Comparison of ENCODE assay signal across 10 cellular contexts in genomic region chr1:150267896-150268295, GRCh38. TPM values are rescaled to one million over a fixed set of nuclear protein-coding genes. Genes with fewer than 3 reads are reported as not detected.
DNase-seq lines count a peak whose midpoint lies in the region; ATAC-seq, FAIRE-seq and TF ChIP-seq lines count a peak whose summit lies in the region.
"Had no signal": no experiment of that assay in that cellular context is flagged by ENCODE, and none has a peak within 500 bp of the region (broad histone marks: within the 10 kb centered on the region; RNA-seq: fewer than 3 reads in every experiment).

No MANE protein-coding gene starts in this region.

- no peak overlapping the region for H2AFZ ChIP-seq in K562 (ENCODE audit: low read depth, low read length)

- H3K9ac ChIP-seq in K562 (ENCODE audit: insufficient read depth in 1 of 2, low read depth in 2 of 2, low read length in 2 of 2), result peak overlapping the region; percentile 80 to 96

- peak overlapping the region; percentile 97 for H3K4me2 ChIP-seq in K562 (ENCODE audit: insufficient read depth, low read length)

- WGBS in K562 (ENCODE audit: insufficient coverage, low coverage, missing lambda C conversion rate), result 6% methylated on average over 6 of the region's 6 CpGs
- WGBS in lower leg skin, 2 donors, result 31 to 39% methylated on average over 6 of the region's 6 CpGs

- peak overlapping the region; percentile 86 for H3K27ac ChIP-seq in K562 (ENCODE audit: extremely low read depth, low read depth, low read length)
- H3K27ac ChIP-seq in tibial artery, result peak overlapping the region; percentile 89 to 97

- TF ChIP-seq RAD21 in K562 (CRISPR knock-in tag; conservative IDR thresholded peaks at IDR 0.05 in 1 of 2, IDR thresholded peaks at IDR 0.05 in 1 of 2), result no peak

- intact Hi-C loops in K562 (cut with micrococcal nuclease), result loop anchor here (5.0 kb wide), 1 partner anchor 94 kb away; the partner anchor contains the start of gene RPRD2
- intact Hi-C loops in lower leg skin (cut with DNase I; ENCODE audit: low total_unique reads), result no loop called here
- intact Hi-C loops in tibial artery (cut with DNase I; ENCODE audit: low total_unique reads), result no loop called here

- BruUV-seq in K562 (replicated peaks; lab: Mats Ljungman, UMichigan), result no TSS peak

- no peaks in the 10 kb centered on the region for H4K20me1 ChIP-seq in K562 (replicated peaks; ENCODE audit: control insufficient read depth, insufficient read depth, low read length)

- POLR2A ChIA-PET in K562 (lab: Yijun Ruan, JAX), result no interaction called here

- H3K4me1 Mint-ChIP-seq in activated T-cell treated with anti-CD3 and anti-CD28 coated beads, Interleukin-2, amount 50 U/mL, for 72 hours (ENCODE audit: low read depth), result peaks cover 30% of the 10 kb centered on the region

- peaks cover 5 to 15% of the 10 kb centered on the region in 2 donors for H3K36me3 Mint-ChIP-seq in activated T-cell treated with anti-CD3 and anti-CD28 coated beads, Interleukin-2, amount 50 U/mL, for 72 hours (ENCODE audit: insufficient read depth in 2 of 2)

- CTCF ChIA-PET in K562 (lab: Yijun Ruan, JAX; ENCODE audit: low intra/inter-chr PET ratio), result no interaction called here

- peak overlapping the region; percentile 98 to 99 for H3K4me3 Mint-ChIP-seq in activated T-cell treated with anti-CD3 and anti-CD28 coated beads, Interleukin-2, amount 50 U/mL, for 72 hours

- no peak for TF ChIP-seq CTCF in K562 (IDR thresholded peaks at IDR 0.05 in 2 of 3, conservative IDR thresholded peaks at IDR 0.05 in 1 of 3; ENCODE audit: insufficient read depth in 2 of 3, low read depth in 1 of 3, low read length in 3 of 3)
- TF ChIP-seq CTCF in lower leg skin (IDR thresholded peaks at IDR 0.05), result no peak
- TF ChIP-seq CTCF in tibial artery (IDR thresholded peaks at IDR 0.05), result no peak

- H3K27me3 Mint-ChIP-seq in activated T-cell treated with anti-CD3 and anti-CD28 coated beads, Interleukin-2, amount 50 U/mL, for 72 hours (ENCODE audit: low read depth), result no peaks in the 10 kb centered on the region

- peaks cover 33% of the 10 kb centered on the region for H3K36me3 ChIP-seq in K562 (ENCODE audit: control insufficient read depth, insufficient read depth, low read length)
- peaks cover 21 to 36% (median 26%) of the 10 kb centered on the region in 3 donors for H3K36me3 ChIP-seq in tibial artery

- H3K9me3 Mint-ChIP-seq in activated T-cell treated with anti-CD3 and anti-CD28 coated beads, Interleukin-2, amount 50 U/mL, for 72 hours, result no peaks in the 10 kb centered on the region

- H3K27ac Mint-ChIP-seq in activated T-cell treated with anti-CD3 and anti-CD28 coated beads, Interleukin-2, amount 50 U/mL, for 72 hours, result peak overlapping the region; percentile 94

- H3K4me3 ChIP-seq in K562, result peak overlapping the region; percentile 92
- peak overlapping the region; percentile 99 for H3K4me3 ChIP-seq in lower leg skin (ENCODE audit: low read depth, poor library complexity, severe bottlenecking)
- H3K4me3 ChIP-seq in tibial artery, result peak overlapping the region; percentile 78 to 98

- ATAC-seq in activated T-cell treated with anti-CD3 and anti-CD28 coated beads, Interleukin-2, amount 50 U/mL, for 72 hours (replicated peaks in 1 of 2), result no peak
- ATAC-seq in K562, result no peak

- DNase-seq in activated T-cell treated with anti-CD3 and anti-CD28 coated beads, Interleukin-2, amount 50 U/mL, for 72 hours, result no peak
- DNase-seq in activated T-cell treated with anti-CD3 and anti-CD28 coated beads for 4 hours, result no peak
- DNase-seq in K562 (ENCODE audit: extremely low read depth in 1 of 4, low spot score in 3 of 4), result no peak
- DNase-seq in lower leg skin (ENCODE audit: low spot score in 2 of 2), result no peak
- DNase-seq in tibial artery, result peak in 1 of 2 donors; percentile 56
- DNase-seq in amniotic stem cell (lab: John Stamatoyannopoulos, UW), result no peak
- DNase-seq in activated CD4-positive, alpha-beta T cell treated with anti-CD3 and anti-CD28 coated beads for 4 hours, result no peak
- no peak for DNase-seq in AML-193 (lab: John Stamatoyannopoulos, UW)

- H3K4me1 ChIP-seq in K562 (replicated peaks in 1 of 2; ENCODE audit: control insufficient read depth in 2 of 2, insufficient read depth in 2 of 2, low read length in 2 of 2) (peaks cover 13 to 22% of the 10 kb centered on the region in 2 experiments), tibial artery (peaks cover 0 to 33% (median 25%) of the 10 kb centered on the region in 4 donors)

- peaks cover 21% of the 10 kb centered on the region for H3K79me2 ChIP-seq in K562 (ENCODE audit: control insufficient read depth, insufficient read depth, low read length)

- TF ChIP-seq POLR2A in K562 (conservative IDR thresholded peaks at IDR 0.05) (no peak), lower leg skin (IDR thresholded peaks at IDR 0.05) (no peak)

- no peaks in the 10 kb centered on the region for H3K9me1 ChIP-seq in K562 (ENCODE audit: control insufficient read depth, insufficient read depth, low read length)

- in situ Hi-C loops in K562 (cut with MboI), result no loop called here

- H3K9me3 ChIP-seq in K562 (replicated peaks; ENCODE audit: control insufficient read depth, insufficient read depth, low read depth, low read length) (no peaks in the 10 kb centered on the region), tibial artery (no peaks in the 10 kb centered on the region)

- TF ChIP-seq EP300 in K562 (IDR thresholded peaks at IDR 0.05; ENCODE audit: low read length), result no peak

- no peaks in the 10 kb centered on the region for H3K27me3 ChIP-seq in K562 (ENCODE audit: control insufficient read depth in 2 of 2, insufficient read depth in 2 of 2, low read length in 2 of 2)
- H3K27me3 ChIP-seq in tibial artery, result no peaks in the 10 kb centered on the region

- no peak for FAIRE-seq in K562 (lab: Jason Lieb, UNC)

RNA-seq across cellular contexts. Expression of gene APH1A, which starts 0.9 kb away (rescaled TPM):
- total RNA-seq in activated T-cell treated with anti-CD3 and anti-CD28 coated beads, Interleukin-2, amount 50 U/mL, for 72 hours, result 100 to 1,000 TPM; 128 to 129 TPM
- total RNA-seq in K562 (2011; cell fraction: chromatin; rRNA removed; ENCODE audit: low replicate concordance), result 115 and 218 TPM in 2 replicates
- 215 and 226 TPM in 2 replicates for total RNA-seq in K562 (2011; cell fraction: nucleolus; rRNA removed)
- 182 and 231 TPM in 2 replicates for total RNA-seq in K562 (2011; cell fraction: nucleoplasm; rRNA removed)
- total RNA-seq in K562 (2014; rRNA removed) (48.8 and 59.0 TPM in 2 replicates), K562 (2014; rRNA removed; fragmentation: Illumina TruSeq; extraction: Trizol) (70.6 and 74.0 TPM in 2 replicates), K562 (2015; rRNA removed; fragmentation: Illumina TruSeq; extraction: Trizol) (77.0 and 79.1 TPM in 2 replicates), K562 (2021) (97.3 and 98.6 TPM in 2 replicates), lower leg skin (100 to 1,000 TPM; 113 to 139 (median 126) TPM)
- polyA plus RNA-seq in K562 (2011; rRNA removed) (111 and 123 TPM in 2 replicates), K562 (2014; fragmentation: Illumina TruSeq; extraction: Trizol) (84.5 and 93.5 TPM in 2 replicates), K562 (2014; fragmentation: Nextera tagmentation; extraction: Ambion mirVana) (1 to 10 TPM; 5.6 to 6.0 TPM), K562 (2014; rRNA removed) (86.8 and 89.4 TPM in 2 replicates)
- 167 and 205 TPM in 2 replicates for polyA plus RNA-seq in K562 (2011; cell fraction: cytosol; rRNA removed)
- 121 and 152 TPM in 2 replicates for polyA plus RNA-seq in K562 (2011; cell fraction: nucleus; rRNA removed)
- polyA plus RNA-seq in K562 (2012), result 80.8 and 88.2 TPM in 2 replicates
- 96.8 and 108 TPM in 2 replicates for polyA minus RNA-seq in K562 (2011; rRNA and poly(A)+ RNA removed)
- 39.9 and 46.7 TPM in 2 replicates for polyA minus RNA-seq in K562 (2011; cell fraction: cytosol; rRNA and poly(A)+ RNA removed)
- 49.7 and 72.8 TPM in 2 replicates for polyA minus RNA-seq in K562 (2011; cell fraction: nucleus; rRNA and poly(A)+ RNA removed)

RNA-seq across cellular contexts. Expression of gene C1orf54, which starts 4.7 kb away (rescaled TPM):
- total RNA-seq in activated T-cell treated with anti-CD3 and anti-CD28 coated beads, Interleukin-2, amount 50 U/mL, for 72 hours, result 1 to 10 TPM; 1.9 to 2.8 TPM
- total RNA-seq in K562 (2011; cell fraction: chromatin; rRNA removed; ENCODE audit: low replicate concordance), result 0.81 and 0.97 TPM in 2 replicates
- total RNA-seq in K562 (2011; cell fraction: nucleolus; rRNA removed), result 0.50 TPM in 1 of 2 replicates, not detected in the other
- 0.29 TPM in 1 of 2 replicates, not detected in the other for total RNA-seq in K562 (2011; cell fraction: nucleoplasm; rRNA removed)
- total RNA-seq in K562 (2014; rRNA removed) (not detected in 2 replicates), K562 (2014; rRNA removed; fragmentation: Illumina TruSeq; extraction: Trizol) (0.65 and 1.1 TPM in 2 replicates), K562 (2015; rRNA removed; fragmentation: Illumina TruSeq; extraction: Trizol) (1.1 and 2.2 TPM in 2 replicates), K562 (2021) (0.20 and 1.00 TPM in 2 replicates), lower leg skin (1 to 10 TPM in 2 of 4 donors, under 1 TPM in 1, not detected in 1; 0.46 to 3.4 (median 3.4) TPM)
- polyA plus RNA-seq in K562 (2011; rRNA removed) (1.2 and 3.4 TPM in 2 replicates), K562 (2014; fragmentation: Illumina TruSeq; extraction: Trizol) (1.0 and 1.2 TPM in 2 replicates), K562 (2014; fragmentation: Nextera tagmentation; extraction: Ambion mirVana) (1 to 10 TPM; 2.0 to 2.5 TPM), K562 (2014; rRNA removed) (0.33 and 1.1 TPM in 2 replicates)
- 0.48 and 2.8 TPM in 2 replicates for polyA plus RNA-seq in K562 (2011; cell fraction: cytosol; rRNA removed)
- polyA plus RNA-seq in K562 (2011; cell fraction: nucleus; rRNA removed), result 0.47 and 1.8 TPM in 2 replicates
- 2.7 and 2.8 TPM in 2 replicates for polyA plus RNA-seq in K562 (2012)
- polyA minus RNA-seq in K562 (2011; rRNA and poly(A)+ RNA removed), result 0.30 TPM in 1 of 2 replicates, not detected in the other
- polyA minus RNA-seq in K562 (2011; cell fraction: cytosol; rRNA and poly(A)+ RNA removed), result 1.0 TPM in 1 of 2 replicates, not detected in the other
- polyA minus RNA-seq in K562 (2011; cell fraction: nucleus; rRNA and poly(A)+ RNA removed), result 0.67 TPM in 1 of 2 replicates, not detected in the other

RNA-seq across cellular contexts. Expression of gene CA14, which starts 10.3 kb away (rescaled TPM):
- not detected for total RNA-seq in activated T-cell treated with anti-CD3 and anti-CD28 coated beads, Interleukin-2, amount 50 U/mL, for 72 hours
- total RNA-seq in K562 (2011; cell fraction: chromatin; rRNA removed; ENCODE audit: low replicate concordance), result 0.60 TPM in 1 of 2 replicates, not detected in the other
- 0.39 and 0.50 TPM in 2 replicates for total RNA-seq in K562 (2011; cell fraction: nucleolus; rRNA removed)
- 0.53 TPM in 1 of 2 replicates, not detected in the other for total RNA-seq in K562 (2011; cell fraction: nucleoplasm; rRNA removed)
- total RNA-seq in K562 (2014; rRNA removed) (not detected in 2 replicates), K562 (2014; rRNA removed; fragmentation: Illumina TruSeq; extraction: Trizol) (0.15 and 0.16 TPM in 2 replicates), K562 (2015; rRNA removed; fragmentation: Illumina TruSeq; extraction: Trizol) (0.33 and 0.41 TPM in 2 replicates), K562 (2021) (0.22 and 0.36 TPM in 2 replicates), lower leg skin (1 to 10 TPM in 1 of 4 donors, under 1 TPM in 3; 0.30 to 1.8 (median 0.51) TPM)
- polyA plus RNA-seq in K562 (2011; rRNA removed) (0.13 and 0.24 TPM in 2 replicates), K562 (2014; fragmentation: Illumina TruSeq; extraction: Trizol) (0.15 and 0.16 TPM in 2 replicates), K562 (2014; fragmentation: Nextera tagmentation; extraction: Ambion mirVana) (under 1 TPM; 0.30 to 0.46 TPM), K562 (2014; rRNA removed) (0.12 and 0.57 TPM in 2 replicates)
- 0.13 and 0.24 TPM in 2 replicates for polyA plus RNA-seq in K562 (2011; cell fraction: cytosol; rRNA removed)
- 0.24 and 0.25 TPM in 2 replicates for polyA plus RNA-seq in K562 (2011; cell fraction: nucleus; rRNA removed)
- polyA plus RNA-seq in K562 (2012), result 0.51 and 0.69 TPM in 2 replicates
- 0.12 and 0.25 TPM in 2 replicates for polyA minus RNA-seq in K562 (2011; rRNA and poly(A)+ RNA removed)
- polyA minus RNA-seq in K562 (2011; cell fraction: cytosol; rRNA and poly(A)+ RNA removed), result not detected in 2 replicates
- not detected in 2 replicates for polyA minus RNA-seq in K562 (2011; cell fraction: nucleus; rRNA and poly(A)+ RNA removed)
- total RNA-seq: Daoy, HT1080 had no signal

RNA-seq across cellular contexts. Expression of gene CIART, which starts 14.5 kb away (rescaled TPM):
- 1 to 10 TPM; 1.6 to 2.4 TPM for total RNA-seq in activated T-cell treated with anti-CD3 and anti-CD28 coated beads, Interleukin-2, amount 50 U/mL, for 72 hours
- total RNA-seq in K562 (2011; cell fraction: chromatin; rRNA removed; ENCODE audit: low replicate concordance), result 0.67 and 1.3 TPM in 2 replicates
- total RNA-seq in K562 (2011; cell fraction: nucleolus; rRNA removed), result 0.67 TPM in 1 of 2 replicates, not detected in the other
- total RNA-seq in K562 (2011; cell fraction: nucleoplasm; rRNA removed), result 0.29 and 1.5 TPM in 2 replicates
- total RNA-seq in K562 (2014; rRNA removed) (0.41 TPM in 1 of 2 replicates, not detected in the other), K562 (2014; rRNA removed; fragmentation: Illumina TruSeq; extraction: Trizol) (0.15 TPM in 1 of 2 replicates, not detected in the other), K562 (2015; rRNA removed; fragmentation: Illumina TruSeq; extraction: Trizol) (0.22 TPM in 1 of 2 replicates, not detected in the other), K562 (2021) (0.35 TPM in 1 of 2 replicates, not detected in the other), lower leg skin (10 to 100 TPM; 16.1 to 34.8 (median 23.4) TPM)
- polyA plus RNA-seq in K562 (2011; rRNA removed) (0.30 TPM in 1 of 2 replicates, not detected in the other), K562 (2014; fragmentation: Illumina TruSeq; extraction: Trizol) (0.19 and 0.35 TPM in 2 replicates), K562 (2014; fragmentation: Nextera tagmentation; extraction: Ambion mirVana) (under 1 TPM; 0.07 to 0.21 TPM), K562 (2014; rRNA removed) (0.19 and 1.1 TPM in 2 replicates)
- 0.12 and 0.19 TPM in 2 replicates for polyA plus RNA-seq in K562 (2011; cell fraction: cytosol; rRNA removed)
- polyA plus RNA-seq in K562 (2011; cell fraction: nucleus; rRNA removed), result 1.1 and 1.3 TPM in 2 replicates
- 0.10 and 0.44 TPM in 2 replicates for polyA plus RNA-seq in K562 (2012)
- polyA minus RNA-seq in K562 (2011; rRNA and poly(A)+ RNA removed), result not detected in 2 replicates
- polyA minus RNA-seq in K562 (2011; cell fraction: cytosol; rRNA and poly(A)+ RNA removed), result not detected in 2 replicates
- polyA minus RNA-seq in K562 (2011; cell fraction: nucleus; rRNA and poly(A)+ RNA removed), result not detected in 2 replicates
- total RNA-seq: Daoy had no signal

RNA-seq across cellular contexts. Expression of gene MRPS21, which starts 25.8 kb away (rescaled TPM):
- total RNA-seq in activated T-cell treated with anti-CD3 and anti-CD28 coated beads, Interleukin-2, amount 50 U/mL, for 72 hours, result 10 to 100 TPM; 74.8 to 84.2 TPM
- 67.0 and 94.2 TPM in 2 replicates for total RNA-seq in K562 (2011; cell fraction: chromatin; rRNA removed; ENCODE audit: low replicate concordance)
- total RNA-seq in K562 (2011; cell fraction: nucleolus; rRNA removed), result 81.9 and 86.1 TPM in 2 replicates
- 80.3 and 84.8 TPM in 2 replicates for total RNA-seq in K562 (2011; cell fraction: nucleoplasm; rRNA removed)
- total RNA-seq in K562 (2014; rRNA removed) (139 and 144 TPM in 2 replicates), K562 (2014; rRNA removed; fragmentation: Illumina TruSeq; extraction: Trizol) (163 and 164 TPM in 2 replicates), K562 (2015; rRNA removed; fragmentation: Illumina TruSeq; extraction: Trizol) (123 and 132 TPM in 2 replicates), K562 (2021) (131 and 133 TPM in 2 replicates), lower leg skin (10 to 100 TPM; 34.1 to 49.7 (median 38.0) TPM)
- polyA plus RNA-seq in K562 (2011; rRNA removed) (151 and 182 TPM in 2 replicates), K562 (2014; fragmentation: Illumina TruSeq; extraction: Trizol) (115 and 119 TPM in 2 replicates), K562 (2014; fragmentation: Nextera tagmentation; extraction: Ambion mirVana) (100 to 1,000 TPM; 374 to 407 TPM), K562 (2014; rRNA removed) (149 and 173 TPM in 2 replicates)
- polyA plus RNA-seq in K562 (2011; cell fraction: cytosol; rRNA removed), result 57.7 and 87.2 TPM in 2 replicates
- polyA plus RNA-seq in K562 (2011; cell fraction: nucleus; rRNA removed), result 213 and 215 TPM in 2 replicates
- polyA plus RNA-seq in K562 (2012), result 74.4 and 116 TPM in 2 replicates
- 42.5 and 52.5 TPM in 2 replicates for polyA minus RNA-seq in K562 (2011; rRNA and poly(A)+ RNA removed)
- 20.5 and 26.2 TPM in 2 replicates for polyA minus RNA-seq in K562 (2011; cell fraction: cytosol; rRNA and poly(A)+ RNA removed)
- polyA minus RNA-seq in K562 (2011; cell fraction: nucleus; rRNA and poly(A)+ RNA removed), result 21.0 and 32.3 TPM in 2 replicates
